ENCODE assay signal across 1 cellular context in the genomic region with DNA sequence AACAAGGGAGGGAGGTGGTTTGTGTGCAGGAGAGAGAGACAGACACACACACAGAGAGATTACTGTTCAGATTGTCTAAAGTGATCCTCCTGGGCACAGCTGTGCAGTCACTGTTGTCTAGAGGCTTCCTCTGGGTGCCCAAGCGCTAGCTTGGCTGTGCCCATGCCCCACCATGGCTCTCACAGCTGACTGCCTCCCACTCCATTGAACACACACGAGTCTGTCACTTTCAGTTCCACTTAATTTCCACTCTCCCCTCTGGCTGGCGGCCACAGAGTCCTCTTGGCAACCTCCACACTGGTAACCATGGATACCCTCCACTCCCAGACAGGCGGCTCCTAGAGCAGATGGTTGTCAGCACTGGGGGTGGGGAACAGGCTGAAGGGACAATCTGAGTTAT.
TF ChIP-seq lines count a peak whose summit lies in the region.

No MANE protein-coding gene starts in this region.

TF ChIP-seq in K562, 482 proteins besides CTCF, POLR2A, EP300 and RAD21 (continued from another document):
- TF ChIP-seq ZBTB11 (CRISPR knock-in tag; IDR thresholded peaks at IDR 0.05) (no peak), SNRNP70 (optimal IDR thresholded peaks at IDR 0.05; ENCODE audit: low read depth, low read length) (no peak), MEF2A (IDR thresholded peaks at IDR 0.05; ENCODE audit: control insufficient read depth, low read depth, low read length) (no peak)
